In genomic region chr9:37079370-37080164, GRCh38 we compare ENCODE assay signal across 8 cellular contexts.
DNase-seq lines count a peak whose midpoint lies in the region; ATAC-seq lines count a peak whose summit lies in the region.

No MANE protein-coding gene starts in this region.

- H3K4me3 ChIP-seq in BLaER1 treated with 17β-estradiol and CSF1 and Interleukin-3, amounts not matched to agents 10 nM and 100 nM = peak overlapping the region; percentile 76 to 99 (median 90)

- H3K9ac ChIP-seq in BLaER1 treated with 17β-estradiol and CSF1 and Interleukin-3, amounts not matched to agents 10 nM and 100 nM = peak overlapping the region; percentile 83 to 98 (median 93)

- peak overlapping the region; percentile 88 to 98 (median 95) for H3K4me2 ChIP-seq in BLaER1 treated with 17β-estradiol and CSF1 and Interleukin-3, amounts not matched to agents 10 nM and 100 nM

- peak overlapping the region; percentile 86 to 97 (median 91) for H3K27ac ChIP-seq in BLaER1 treated with 17β-estradiol and CSF1 and Interleukin-3, amounts not matched to agents 10 nM and 100 nM

- peaks cover 0 to 11% (median 9%) of the 10 kb centered on the region in 11 experiments; a peak in 17 of 22 replicates for H3K9me3 ChIP-seq in BLaER1 treated with 17β-estradiol and CSF1 and Interleukin-3, amounts not matched to agents 10 nM and 100 nM (replicated peaks in 1 of 11)

- H3K27me3 ChIP-seq in BLaER1 treated with 17β-estradiol and CSF1 and Interleukin-3, amounts not matched to agents 10 nM and 100 nM = no peaks in the 10 kb centered on the region

- peak; percentile 97 for DNase-seq in NCI-H69 (lab: John Stamatoyannopoulos, UW)
- DNase-seq in activated CD4-positive, alpha-beta T cell treated with anti-CD3 and anti-CD28 coated beads, Interleukin-2, amount 50 U/mL, for 1 hour = peak; percentile 90
- DNase-seq in dedifferentiated amniotic fluid mesenchymal stem cell (ENCODE audit: extremely low spot score) = peak; percentile 92
- peak; percentile 98 for DNase-seq in left kidney (ENCODE audit: low read depth, low spot score)
- DNase-seq in stimulated activated CD4-positive, alpha-beta T cell treated with anti-CD3 and anti-CD28 coated beads, Interleukin-1b, Interleukin-23, amount 100 ng/mL, for 48 hours = peak; percentile 96

- ATAC-seq in GM19351 (IDR thresholded peaks at IDR 0.05; ENCODE audit: unreplicated experiment) (peak; percentile 89), HG03520 (IDR thresholded peaks at IDR 0.05; ENCODE audit: unreplicated experiment) (peak; percentile 81)

- peaks cover 0 to 10% (median 4%) of the 10 kb centered on the region in 11 experiments; a peak in 5 of 22 replicates for H3K36me3 ChIP-seq in BLaER1 treated with 17β-estradiol and CSF1 and Interleukin-3, amounts not matched to agents 10 nM and 100 nM

- peaks cover 6 to 21% (median 8%) of the 10 kb centered on the region in 11 experiments; a peak in 14 of 22 replicates for H4K20me1 ChIP-seq in BLaER1 treated with 17β-estradiol and CSF1 and Interleukin-3, amounts not matched to agents 10 nM and 100 nM

- H3K4me1 ChIP-seq in BLaER1 treated with 17β-estradiol and CSF1 and Interleukin-3, amounts not matched to agents 10 nM and 100 nM = peaks cover 12 to 54% (median 32%) of the 10 kb centered on the region in 10 experiments

Comparison
In these comparisons a context has a peak if more than half of its experiments do, and no peak if none do; other contexts are left out.
1. Peak in every context shown above with its lines: DNase-seq, ATAC-seq, H3K4me3 ChIP-seq and H3K27ac ChIP-seq.